Comparison of ENCODE assay signal across 13 cellular contexts in genomic region chr9:133539434-133539833, GRCh38. TPM values are rescaled to one million over a fixed set of nuclear protein-coding genes. Genes with fewer than 3 reads are reported as not detected.
A peak's percentile ranks its signal among the peaks of the same experiment; 100 is the strongest.
DNase-seq lines count a peak whose midpoint lies in the region; ATAC-seq and TF ChIP-seq lines count a peak whose summit lies in the region.
"Had no signal": no experiment of that assay in that cellular context is flagged by ENCODE, and none has a peak within 500 bp of the region (broad histone marks: within the 10 kb centered on the region; RNA-seq: fewer than 3 reads in every experiment).

No MANE protein-coding gene starts in this region.

- H3K4me1 ChIP-seq in adipocyte (ENCODE audit: control insufficient read depth, insufficient read depth, low read length) (no peaks in the 10 kb centered on the region), mucosa of rectum (ENCODE audit: control insufficient read depth in 2 of 2, insufficient read depth in 2 of 2, low read length in 2 of 2) (peaks cover 9 to 19% of the 10 kb centered on the region in 2 donors), vagina (peaks cover 32% of the 10 kb centered on the region)

- H3K9me3 ChIP-seq in adipocyte (ENCODE audit: control insufficient read depth, low read length) (no peaks in the 10 kb centered on the region), mucosa of rectum (ENCODE audit: control insufficient read depth in 2 of 2, low read length in 2 of 2) (no peaks in the 10 kb centered on the region), vagina (no peaks in the 10 kb centered on the region)

- H3K27ac ChIP-seq in mucosa of rectum (ENCODE audit: low read depth in 2 of 2, low read length in 2 of 2) (peak overlapping the region in 1 of 2 donors; percentile 38), vagina (no peak overlapping the region)

- H3K36me3 ChIP-seq in adipocyte (ENCODE audit: control insufficient read depth, insufficient read depth, low read length, severe bottlenecking), result no peaks in the 10 kb centered on the region
- no peaks in the 10 kb centered on the region for H3K36me3 ChIP-seq in mucosa of rectum (ENCODE audit: control insufficient read depth in 2 of 2, insufficient read depth in 2 of 2, low read length in 2 of 2)
- no peaks in the 10 kb centered on the region for H3K36me3 ChIP-seq in vagina

- no peak overlapping the region for H3K9ac ChIP-seq in adipocyte (ENCODE audit: low read length)
- peak overlapping the region in 1 of 2 donors; percentile 37 for H3K9ac ChIP-seq in mucosa of rectum (ENCODE audit: low read depth in 1 of 2, low read length in 2 of 2)

- no peak for ATAC-seq in stimulated activated naive CD8-positive, alpha-beta T cell treated with anti-CD3 and anti-CD28 coated beads, Interleukin-15, Interleukin-2, amounts not matched to agents 100 U/mL and 50 U/mL, for 24 hours
- no peak for ATAC-seq in GM18519 (IDR thresholded peaks at IDR 0.05; ENCODE audit: low FRiP score, unreplicated experiment)

- no peak for TF ChIP-seq POLR2A in vagina (IDR thresholded peaks at IDR 0.05)

- TF ChIP-seq CTCF in vagina (IDR thresholded peaks at IDR 0.05), result no peak

- peak overlapping the region; percentile 33 for H3K4me3 ChIP-seq in adipocyte (ENCODE audit: low read length)
- peak overlapping the region; percentile 47 to 54 for H3K4me3 ChIP-seq in mucosa of rectum (ENCODE audit: low read length in 2 of 2)
- peak overlapping the region; percentile 26 to 38 for H3K4me3 ChIP-seq in vagina

- DNase-seq in adipocyte (ENCODE audit: low read depth) (no peak), head of caudate nucleus (peak in 35 of 42 donors; percentile 22 to 76 (median 58)), vagina (ENCODE audit: extremely low spot score in 2 of 2) (no peak), retina (no peak)
- DNase-seq in stimulated activated naive CD8-positive, alpha-beta T cell treated with anti-CD3 and anti-CD28 coated beads, Interleukin-15, Interleukin-2, amounts not matched to agents 100 U/mL and 50 U/mL, for 24 hours, result no peak
- DNase-seq: activated CD4-positive, alpha-beta memory T cell treated with anti-CD3 and anti-CD28 coated beads, Interleukin-2, amount 10 ng/mL, durations not matched to agents 7 days and 5 days; activated naive CD8-positive, alpha-beta T cell treated with anti-CD3 and anti-CD28 coated beads, Interleukin-2, amount 10 ng/mL, durations not matched to agents 7 days and 5 days; GOT3; kidney glomerular epithelial cell; small intestine; SW 1271 had no signal

- intact Hi-C loops in head of caudate nucleus (cut with DNase I) (no loop called here), vagina (cut with DNase I) (loop anchor here (10.0 kb wide), 1 partner anchor 175 kb away; no protein-coding TSS in a partner anchor)

- H3K27me3 ChIP-seq in adipocyte (replicated peaks; ENCODE audit: control insufficient read depth, insufficient read depth, low read length) (peaks cover 40% of the 10 kb centered on the region), mucosa of rectum (ENCODE audit: control insufficient read depth in 2 of 2, insufficient read depth in 2 of 2, low read length in 2 of 2) (peaks cover 0 to 9% of the 10 kb centered on the region in 2 donors), vagina (no peaks in the 10 kb centered on the region)

RNA-seq across cellular contexts. Expression of gene ADAMTSL2, which starts 4.9 kb away (rescaled TPM):
- total RNA-seq in vagina, result 2.0 TPM
- total RNA-seq: activated CD4-positive, alpha-beta memory T cell treated with anti-CD3 and anti-CD28 coated beads, Interleukin-2, amount 10 ng/mL, durations not matched to agents 7 days and 5 days had no signal

RNA-seq across cellular contexts. Expression of gene MYMK, which starts 14.7 kb away (rescaled TPM):
- total RNA-seq in vagina, result not detected
- total RNA-seq: activated CD4-positive, alpha-beta memory T cell treated with anti-CD3 and anti-CD28 coated beads, Interleukin-2, amount 10 ng/mL, durations not matched to agents 7 days and 5 days; activated naive CD8-positive, alpha-beta T cell treated with anti-CD3 and anti-CD28 coated beads, Interleukin-2, amount 10 ng/mL, durations not matched to agents 7 days and 5 days had no signal

Comparison
In these comparisons a context has a peak if more than half of its experiments do, and no peak if none do; other contexts are left out.
1. DNase-seq: peak in head of caudate nucleus (35 of 42); none in adipocyte (single experiment), vagina (0 of 2), stimulated activated naive CD8-positive, alpha-beta T cell treated with anti-CD3 and anti-CD28 coated beads, Interleukin-15, Interleukin-2, amounts not matched to agents 100 U/mL and 50 U/mL, for 24 hours (single experiment) and retina (single experiment).
2. Peak in every context shown above with its lines, with median percentiles within 50 percentile points of each other: H3K4me3 ChIP-seq.